9 cellular contexts compared by ENCODE assay signal in genomic region chr6:73560853-73561407, GRCh38. TPM values are rescaled to one million over a fixed set of nuclear protein-coding genes. Genes with fewer than 3 reads are reported as not detected.
DNase-seq lines count a peak whose midpoint lies in the region; ATAC-seq and TF ChIP-seq lines count a peak whose summit lies in the region.
"Had no signal": no experiment of that assay in that cellular context is flagged by ENCODE, and none has a peak within 500 bp of the region (broad histone marks: within the 10 kb centered on the region; RNA-seq: fewer than 3 reads in every experiment).

No MANE protein-coding gene starts in this region.

- H3K27me3 ChIP-seq in right atrium auricular region (no peaks in the 10 kb centered on the region), sigmoid colon (no peaks in the 10 kb centered on the region)
- H3K27me3 ChIP-seq: stomach had no signal

- H3K9me3 ChIP-seq in mesodermal cell (ENCODE audit: control insufficient read depth, low read length) (peaks cover 3% of the 10 kb centered on the region), right atrium auricular region (no peaks in the 10 kb centered on the region), sigmoid colon (no peaks in the 10 kb centered on the region)
- H3K9me3 ChIP-seq: stomach had no signal

- no peak overlapping the region for H3K4me3 ChIP-seq in mesodermal cell (ENCODE audit: extremely low read depth, insufficient read depth, low read length, poor library complexity, severe bottlenecking)
- no peak overlapping the region for H3K4me3 ChIP-seq in right atrium auricular region
- H3K4me3 ChIP-seq in sigmoid colon = no peak overlapping the region
- H3K4me3 ChIP-seq: stomach had no signal

- ATAC-seq in GM18517 (IDR thresholded peaks at IDR 0.05; ENCODE audit: unreplicated experiment) (peak; percentile 65), GM21576 (IDR thresholded peaks at IDR 0.05; ENCODE audit: unreplicated experiment) (peak; percentile 65), HG03432 (IDR thresholded peaks at IDR 0.05; ENCODE audit: unreplicated experiment) (peak; percentile 70)

- intact Hi-C loops in sigmoid colon (cut with DNase I) = no loop called here

- H3K27ac ChIP-seq in mesodermal cell (ENCODE audit: low read depth, low read length, severe bottlenecking) (peak overlapping the region; percentile 17), right atrium auricular region (no peak overlapping the region), sigmoid colon (no peak overlapping the region)
- H3K27ac ChIP-seq: stomach had no signal

- TF ChIP-seq CTCF in right atrium auricular region (IDR thresholded peaks at IDR 0.05) (no peak), sigmoid colon (IDR thresholded peaks at IDR 0.05) (no peak)

- no peak for TF ChIP-seq EP300 in sigmoid colon (IDR thresholded peaks at IDR 0.05)

- H3K36me3 ChIP-seq in mesodermal cell (ENCODE audit: control insufficient read depth, insufficient read depth, low read length) (no peaks in the 10 kb centered on the region), right atrium auricular region (no peaks in the 10 kb centered on the region), sigmoid colon (no peaks in the 10 kb centered on the region)
- H3K36me3 ChIP-seq: stomach had no signal

- peaks cover 11% of the 10 kb centered on the region for H3K4me1 ChIP-seq in mesodermal cell (ENCODE audit: control insufficient read depth, insufficient read depth, low read length, poor library complexity, severe bottlenecking)
- H3K4me1 ChIP-seq in right atrium auricular region = no peaks in the 10 kb centered on the region
- peaks cover 0 to 6% (median 0%) of the 10 kb centered on the region in 4 donors for H3K4me1 ChIP-seq in sigmoid colon

- DNase-seq in right atrium auricular region (ENCODE audit: low spot score) (no peak), NCI-H2227 (lab: John Stamatoyannopoulos, UW; ENCODE audit: unreplicated experiment) (no peak), sigmoid colon (no peak), kidney tubule cell (ENCODE audit: low spot score) (no peak)
- DNase-seq: stomach had no signal

- no peak for TF ChIP-seq POLR2A in sigmoid colon (IDR thresholded peaks at IDR 0.05)

- 85 to 93% methylated on average over 4 of the region's 9 CpGs for WGBS in mesodermal cell (ENCODE audit: insufficient coverage in 2 of 2), 2 experiments
- WGBS in sigmoid colon, 2 donors = 74 to 83% methylated on average over 9 of the region's 9 CpGs

RNA-seq across cellular contexts. Expression of gene EEF1A1, which starts 40.1 kb away (rescaled TPM):
- 8,757 TPM for polyA plus RNA-seq in mesodermal cell (2013, experiment 1 of 2)
- polyA plus RNA-seq in mesodermal cell (2013, experiment 2 of 2) = 8,926 TPM
- 1,000 to 10,000 TPM; 4,165 to 5,616 TPM for total RNA-seq in right atrium auricular region
- total RNA-seq in sigmoid colon = over 10,000 TPM; 10,846 to 15,452 (median 12,894) TPM
- over 10,000 TPM in 1 of 3 donors, 1,000 to 10,000 TPM in 2; 8,557 to 12,921 (median 9,843) TPM for polyA plus RNA-seq in sigmoid colon
